In genomic region chr2:27249891-27250651, GRCh38 we compare ENCODE assay signal across 8 cellular contexts. TPM values are rescaled to one million over a fixed set of nuclear protein-coding genes. Genes with fewer than 3 reads are reported as not detected.
A peak's percentile ranks its signal among the peaks of the same experiment; 100 is the strongest.
DNase-seq lines count a peak whose midpoint lies in the region; ATAC-seq and TF ChIP-seq lines count a peak whose summit lies in the region.

No MANE protein-coding gene starts in this region.

- no peaks in the 10 kb centered on the region for H3K9me3 ChIP-seq in parathyroid adenoma (ENCODE audit: control insufficient read depth, low read length)

- no peaks in the 10 kb centered on the region for H3K36me3 ChIP-seq in parathyroid adenoma (ENCODE audit: control insufficient read depth, insufficient read depth, low read length)

- no peaks in the 10 kb centered on the region for H3K79me2 ChIP-seq in parathyroid adenoma

- no peak overlapping the region for H3K27ac ChIP-seq in foreskin keratinocyte
- no peak overlapping the region for H3K27ac ChIP-seq in parathyroid adenoma

- peak; percentile 81 for TF ChIP-seq CTCF in foreskin keratinocyte (conservative IDR thresholded peaks at IDR 0.05)
- peak; percentile 57 for TF ChIP-seq CTCF in parathyroid adenoma (IDR thresholded peaks at IDR 0.05)

- H3K9ac ChIP-seq in parathyroid adenoma = no peak overlapping the region

- H2AFZ ChIP-seq in parathyroid adenoma = peak overlapping the region; percentile 56

- no peak overlapping the region for H3K4me3 ChIP-seq in parathyroid adenoma (ENCODE audit: low read depth, low read length)

- DNase-seq in NCI-H526 (lab: John Stamatoyannopoulos, UW) = peak; percentile 35 to 74
- DNase-seq in NCI-H526 treated with DMSO at 0.1 percent for 48 hours (lab: John Stamatoyannopoulos, UW) = no peak
- peak; percentile 60 for DNase-seq in NCI-H460 (ENCODE audit: extremely low read depth, low read depth)
- peak; percentile 50 for DNase-seq in activated CD8-positive, alpha-beta memory T cell treated with anti-CD3 and anti-CD28 coated beads, Interleukin-2, amount 50 U/mL, for 4 hours
- DNase-seq in foreskin keratinocyte = no peak

- no peaks in the 10 kb centered on the region for H3K4me1 ChIP-seq in foreskin keratinocyte
- no peaks in the 10 kb centered on the region for H3K4me1 ChIP-seq in parathyroid adenoma

- peak; percentile 52 for ATAC-seq in foreskin keratinocyte
- ATAC-seq in GM18858 (IDR thresholded peaks at IDR 0.05; ENCODE audit: unreplicated experiment) = no peak
- no peak for ATAC-seq in GM19395 (IDR thresholded peaks at IDR 0.05; ENCODE audit: unreplicated experiment)

- H3K27me3 ChIP-seq in foreskin keratinocyte (peaks cover 33% of the 10 kb centered on the region), parathyroid adenoma (ENCODE audit: control insufficient read depth, insufficient read depth, low read length) (no peaks in the 10 kb centered on the region)

- H3K4me2 ChIP-seq in parathyroid adenoma (ENCODE audit: low read length) = no peak overlapping the region

RNA-seq across cellular contexts. Expression of gene SLC30A3, which starts 12.8 kb away (rescaled TPM):
- 0.50 and 0.75 TPM in 2 replicates for total RNA-seq in NCI-H460 (2014; rRNA removed; shearing (Covaris generic))
- 3.6 and 3.7 TPM in 2 replicates for polyA plus RNA-seq in NCI-H460 (2014; cell fraction: nucleus; rRNA removed)
- total RNA-seq in foreskin keratinocyte = 0.07 TPM in 1 of 2 replicates, not detected in the other
- polyA plus RNA-seq in foreskin keratinocyte = 0.04 TPM in 2 replicates

RNA-seq across cellular contexts. Expression of gene DNAJC5G, which starts 25.2 kb away (rescaled TPM):
- total RNA-seq in NCI-H460 (2014; rRNA removed; shearing (Covaris generic)) = not detected in 2 replicates
- polyA plus RNA-seq in NCI-H460 (2014; cell fraction: nucleus; rRNA removed) = 0.17 and 0.70 TPM in 2 replicates
- not detected in 2 replicates for total RNA-seq in foreskin keratinocyte
- not detected in 2 replicates for polyA plus RNA-seq in foreskin keratinocyte

RNA-seq across cellular contexts. Expression of gene TRIM54, which starts 32.2 kb away (rescaled TPM):
- 0.12 TPM in 1 of 2 replicates, not detected in the other for total RNA-seq in NCI-H460 (2014; rRNA removed; shearing (Covaris generic))
- polyA plus RNA-seq in NCI-H460 (2014; cell fraction: nucleus; rRNA removed) = 2.7 and 4.2 TPM in 2 replicates
- total RNA-seq in foreskin keratinocyte = not detected in 2 replicates
- not detected in 2 replicates for polyA plus RNA-seq in foreskin keratinocyte

RNA-seq across cellular contexts. Expression of gene CAD, which starts 32.9 kb away (rescaled TPM):
- total RNA-seq in NCI-H460 (2014; rRNA removed; shearing (Covaris generic)) = 34.1 and 38.5 TPM in 2 replicates
- 75.9 and 90.3 TPM in 2 replicates for polyA plus RNA-seq in NCI-H460 (2014; cell fraction: nucleus; rRNA removed)
- 50.5 and 61.3 TPM in 2 replicates for total RNA-seq in foreskin keratinocyte
- polyA plus RNA-seq in foreskin keratinocyte = 47.9 and 53.6 TPM in 2 replicates

RNA-seq across cellular contexts. Expression of gene SLC5A6, which starts 38.0 kb away (rescaled TPM):
- total RNA-seq in NCI-H460 (2014; rRNA removed; shearing (Covaris generic)) = 49.7 and 51.8 TPM in 2 replicates
- 148 and 151 TPM in 2 replicates for polyA plus RNA-seq in NCI-H460 (2014; cell fraction: nucleus; rRNA removed)
- total RNA-seq in foreskin keratinocyte = 36.0 and 39.8 TPM in 2 replicates
- polyA plus RNA-seq in foreskin keratinocyte = 21.8 and 23.3 TPM in 2 replicates

Comparison
In these comparisons a context has a peak if more than half of its experiments do, and no peak if none do; other contexts are left out.
1. DNase-seq: peak in NCI-H526 (2 of 2), NCI-H460 (single experiment) and activated CD8-positive, alpha-beta memory T cell treated with anti-CD3 and anti-CD28 coated beads, Interleukin-2, amount 50 U/mL, for 4 hours (single experiment); none in NCI-H526 treated with DMSO at 0.1 percent for 48 hours (single experiment) and foreskin keratinocyte (0 of 2).